ENCODE assay signal across 8 cellular contexts in genomic region chr11:126345759-126346585, GRCh38. TPM values are rescaled to one million over a fixed set of nuclear protein-coding genes. Genes with fewer than 3 reads are reported as not detected.
DNase-seq lines count a peak whose midpoint lies in the region; ATAC-seq and TF ChIP-seq lines count a peak whose summit lies in the region.

No MANE protein-coding gene starts in this region.

- peaks cover 2% of the 10 kb centered on the region for H3K4me1 ChIP-seq in neural progenitor cell

- H3K4me2 ChIP-seq in neural progenitor cell: no peak overlapping the region

- DNase-seq in GF-D8 (lab: John Stamatoyannopoulos, UW): peak; percentile 100
- peak; percentile 67 for DNase-seq in epithelial cell of esophagus (ENCODE audit: low read depth)
- peak; percentile 45 for DNase-seq in omental fat pad (ENCODE audit: low spot score)
- DNase-seq in NCI-H2029 treated with DMSO at 0.1 percent for 48 hours (lab: John Stamatoyannopoulos, UW): no peak
- no peak for DNase-seq in neural progenitor cell (ENCODE audit: low spot score)

- peaks cover 7% of the 10 kb centered on the region for H3K27me3 Mint-ChIP-seq in neural progenitor cell (ENCODE audit: insufficient read depth, low read depth)

- H3F3A ChIP-seq in neural progenitor cell (ENCODE audit: low read depth): no peaks in the 10 kb centered on the region

- TF ChIP-seq CTCF in epithelial cell of esophagus (IDR thresholded peaks at IDR 0.05; ENCODE audit: insufficient read depth, low read depth, low read length, missing control alignments) (no peak), omental fat pad (IDR thresholded peaks at IDR 0.05) (no peak), neural progenitor cell (IDR thresholded peaks at IDR 0.05) (no peak)

- peaks cover 24% of the 10 kb centered on the region for H3K79me2 ChIP-seq in neural progenitor cell (ENCODE audit: low read depth)

- H3K9me3 ChIP-seq in neural progenitor cell (ENCODE audit: low read depth): no peaks in the 10 kb centered on the region

- H3K27me3 ChIP-seq in neural progenitor cell: no peaks in the 10 kb centered on the region

- H3K4me3 ChIP-seq in epithelial cell of esophagus (ENCODE audit: low read length) (no peak overlapping the region), neural progenitor cell (no peak overlapping the region)

- peaks cover 31% of the 10 kb centered on the region for H4K20me1 ChIP-seq in neural progenitor cell (ENCODE audit: low read depth)

- H2AFZ ChIP-seq in neural progenitor cell (replicated peaks): no peak overlapping the region

- H3K36me3 ChIP-seq in neural progenitor cell: no peaks in the 10 kb centered on the region

- ATAC-seq in omental fat pad (ENCODE audit: low FRiP score): peak; percentile 87
- ATAC-seq in HG03520 (IDR thresholded peaks at IDR 0.05; ENCODE audit: unreplicated experiment): no peak
- no peak for ATAC-seq in HG03571 (IDR thresholded peaks at IDR 0.05; ENCODE audit: unreplicated experiment)

- peaks cover 35% of the 10 kb centered on the region for H3K36me3 Mint-ChIP-seq in neural progenitor cell

- no peak overlapping the region for H3K27ac ChIP-seq in neural progenitor cell

- H3K9ac ChIP-seq in neural progenitor cell: no peak overlapping the region

- no peak overlapping the region for H3K27ac Mint-ChIP-seq in neural progenitor cell

- H3K4me1 Mint-ChIP-seq in neural progenitor cell: peaks cover 20% of the 10 kb centered on the region

- no peak overlapping the region for H3K4me3 Mint-ChIP-seq in neural progenitor cell

- no peaks in the 10 kb centered on the region for H3K9me3 Mint-ChIP-seq in neural progenitor cell

TF ChIP-seq in PFSK-1, 5 proteins besides CTCF, POLR2A, EP300 and RAD21:
- TF ChIP-seq TAF1 (IDR thresholded peaks at IDR 0.05; ENCODE audit: borderline replicate concordance, insufficient read depth, low read length): no peak
- TF ChIP-seq FOXP2 (optimal IDR thresholded peaks at IDR 0.05; ENCODE audit: borderline replicate concordance, extremely low read depth, extremely low read length, insufficient read depth): peak; percentile 63
- TF ChIP-seq SIN3A (IDR thresholded peaks at IDR 0.05; ENCODE audit: borderline replicate concordance, insufficient read depth, low read length): no peak
- TF ChIP-seq, protein P1, sequence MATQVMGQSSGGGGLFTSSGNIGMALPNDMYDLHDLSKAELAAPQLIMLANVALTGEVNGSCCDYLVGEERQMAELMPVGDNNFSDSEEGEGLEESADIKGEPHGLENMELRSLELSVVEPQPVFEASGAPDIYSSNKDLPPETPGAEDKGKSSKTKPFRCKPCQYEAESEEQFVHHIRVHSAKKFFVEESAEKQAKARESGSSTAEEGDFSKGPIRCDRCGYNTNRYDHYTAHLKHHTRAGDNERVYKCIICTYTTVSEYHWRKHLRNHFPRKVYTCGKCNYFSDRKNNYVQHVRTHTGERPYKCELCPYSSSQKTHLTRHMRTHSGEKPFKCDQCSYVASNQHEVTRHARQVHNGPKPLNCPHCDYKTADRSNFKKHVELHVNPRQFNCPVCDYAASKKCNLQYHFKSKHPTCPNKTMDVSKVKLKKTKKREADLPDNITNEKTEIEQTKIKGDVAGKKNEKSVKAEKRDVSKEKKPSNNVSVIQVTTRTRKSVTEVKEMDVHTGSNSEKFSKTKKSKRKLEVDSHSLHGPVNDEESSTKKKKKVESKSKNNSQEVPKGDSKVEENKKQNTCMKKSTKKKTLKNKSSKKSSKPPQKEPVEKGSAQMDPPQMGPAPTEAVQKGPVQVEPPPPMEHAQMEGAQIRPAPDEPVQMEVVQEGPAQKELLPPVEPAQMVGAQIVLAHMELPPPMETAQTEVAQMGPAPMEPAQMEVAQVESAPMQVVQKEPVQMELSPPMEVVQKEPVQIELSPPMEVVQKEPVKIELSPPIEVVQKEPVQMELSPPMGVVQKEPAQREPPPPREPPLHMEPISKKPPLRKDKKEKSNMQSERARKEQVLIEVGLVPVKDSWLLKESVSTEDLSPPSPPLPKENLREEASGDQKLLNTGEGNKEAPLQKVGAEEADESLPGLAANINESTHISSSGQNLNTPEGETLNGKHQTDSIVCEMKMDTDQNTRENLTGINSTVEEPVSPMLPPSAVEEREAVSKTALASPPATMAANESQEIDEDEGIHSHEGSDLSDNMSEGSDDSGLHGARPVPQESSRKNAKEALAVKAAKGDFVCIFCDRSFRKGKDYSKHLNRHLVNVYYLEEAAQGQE (IDR thresholded peaks at IDR 0.05; ENCODE audit: insufficient read depth in 1 of 2, low read depth in 2 of 2, low read length in 2 of 2): no peak
- TF ChIP-seq POLR2AphosphoS5 (IDR thresholded peaks at IDR 0.05; ENCODE audit: low read depth, low read length): no peak

RNA-seq across cellular contexts. Expression of gene ST3GAL4, which starts 9.5 kb away (rescaled TPM):
- 70.0 TPM for polyA plus RNA-seq in PFSK-1 (2012; ENCODE audit: insufficient read length, low read depth)
- total RNA-seq in omental fat pad (10 to 100 TPM; 13.2 to 59.3 (median 41.9) TPM), neural progenitor cell (ENCODE audit: low replicate concordance) (13.0 and 17.9 TPM in 2 replicates)

RNA-seq across cellular contexts. Expression of gene DCPS, which starts 42.1 kb away (rescaled TPM):
- polyA plus RNA-seq in PFSK-1 (2012; ENCODE audit: insufficient read length, low read depth): 58.3 TPM
- total RNA-seq in omental fat pad: 10 to 100 TPM in 2 of 4 donors, 1 to 10 TPM in 2; 8.0 to 12.4 (median 9.9) TPM
- total RNA-seq in neural progenitor cell (ENCODE audit: low replicate concordance): 18.6 and 20.7 TPM in 2 replicates

Comparison
In these comparisons a context has a peak if more than half of its experiments do, and no peak if none do; other contexts are left out.
1. DNase-seq: peak in GF-D8 (single experiment), epithelial cell of esophagus (single experiment) and omental fat pad (single experiment); none in NCI-H2029 treated with DMSO at 0.1 percent for 48 hours (single experiment) and neural progenitor cell (single experiment).